ENCODE assay signal across 8 cellular contexts in the genomic region with DNA sequence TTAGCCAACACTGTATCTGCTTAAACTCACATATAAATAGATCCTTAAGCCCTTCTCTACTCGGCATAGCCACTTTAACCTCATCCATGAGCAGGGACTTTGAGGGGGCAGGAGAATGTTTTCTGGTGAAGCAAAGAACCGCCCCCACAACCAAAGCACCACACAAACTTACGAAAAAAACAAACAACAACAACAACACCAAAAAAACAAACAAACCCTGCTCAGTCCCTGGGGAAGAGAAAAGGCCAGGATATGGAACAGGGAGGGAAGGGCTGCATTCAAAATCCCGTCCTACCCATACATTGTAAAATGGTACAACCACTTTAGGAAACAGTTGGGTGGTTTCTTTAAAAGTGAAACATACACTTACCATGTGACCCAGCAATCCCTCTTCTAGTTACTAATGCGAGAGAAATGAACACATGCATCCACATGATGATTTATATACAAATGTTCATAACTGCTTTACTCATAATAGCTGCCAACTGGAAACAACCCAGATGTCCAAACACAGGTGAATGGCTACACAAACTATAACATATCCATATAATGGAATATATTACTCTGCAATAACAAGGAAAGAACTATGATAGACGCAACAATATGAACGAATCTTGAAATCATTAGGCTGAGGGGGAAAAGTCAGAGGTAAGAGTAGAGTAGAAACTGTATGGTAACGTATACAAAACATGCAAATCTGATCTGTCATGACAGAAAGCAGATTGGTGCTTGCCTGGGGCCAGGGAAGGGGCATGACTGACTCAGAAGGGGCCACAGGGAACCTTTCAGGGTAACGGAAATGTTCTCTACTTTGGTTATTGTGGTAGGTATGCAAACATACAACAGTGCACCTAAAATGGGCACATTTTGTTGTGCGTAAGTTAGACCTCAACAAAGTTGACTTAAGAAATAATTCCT. TPM values are rescaled to one million over a fixed set of nuclear protein-coding genes. Genes with fewer than 3 reads are reported as not detected.
A peak's percentile ranks its signal among the peaks of the same experiment; 100 is the strongest.
DNase-seq lines count a peak whose midpoint lies in the region; ATAC-seq and TF ChIP-seq lines count a peak whose summit lies in the region.

No MANE protein-coding gene starts in this region.

- peak overlapping the region; percentile 89 for H3K27ac ChIP-seq in PC-3 (ENCODE audit: low read length)
- H3K27ac ChIP-seq in coronary artery = peak overlapping the region; percentile 88 to 97
- H3K27ac ChIP-seq in osteoblast (ENCODE audit: low read depth, low read length) = peak overlapping the region; percentile 57

- H2AFZ ChIP-seq in PC-3 (ENCODE audit: low read length) (peak overlapping the region; percentile 51), osteoblast (ENCODE audit: low read length) (peak overlapping the region; percentile 82)

- H3F3A ChIP-seq in PC-3 (ENCODE audit: low read length, unreplicated experiment) = no peaks in the 10 kb centered on the region

- peaks cover 17% of the 10 kb centered on the region for H3K4me1 Mint-ChIP-seq in HFFc6 (ENCODE audit: low read depth)

- peaks cover 27% of the 10 kb centered on the region for H3K4me1 ChIP-seq in PC-3 (ENCODE audit: insufficient read depth, low read length)
- H3K4me1 ChIP-seq in osteoblast (ENCODE audit: insufficient read depth, low read length) = peaks cover 20% of the 10 kb centered on the region

- no peaks in the 10 kb centered on the region for H3K36me3 ChIP-seq in PC-3 (ENCODE audit: low read depth, low read length)
- no peaks in the 10 kb centered on the region for H3K36me3 ChIP-seq in osteoblast (ENCODE audit: insufficient read depth, low read length)

- DNase-seq in PC-3 = peak; percentile 80
- DNase-seq in coronary artery (ENCODE audit: low spot score) = no peak
- DNase-seq in osteoblast (ENCODE audit: insufficient read length, low spot score, missing footprints) = peak; percentile 69
- DNase-seq in HFFc6 = no peak
- DNase-seq in HEK293T (ENCODE audit: extremely low spot score) = no peak
- no peak for DNase-seq in NCI-H1930 (lab: John Stamatoyannopoulos, UW)
- DNase-seq in NCI-H2196 treated with DMSO at 0.1 percent for 48 hours (lab: John Stamatoyannopoulos, UW; ENCODE audit: unreplicated experiment) = no peak

- H3K9me3 Mint-ChIP-seq in HFFc6 = no peaks in the 10 kb centered on the region

- H3K79me2 ChIP-seq in PC-3 (ENCODE audit: low read length) = no peaks in the 10 kb centered on the region
- no peaks in the 10 kb centered on the region for H3K79me2 ChIP-seq in osteoblast (ENCODE audit: insufficient read depth, low read length)

- BruUV-seq in PC-3 (replicated peaks; lab: Mats Ljungman, UMichigan) = no TSS peak

- H3K27me3 ChIP-seq in PC-3 (ENCODE audit: low read length) (no peaks in the 10 kb centered on the region), osteoblast (ENCODE audit: insufficient read depth, low read length) (no peaks in the 10 kb centered on the region)

- H3K4me3 ChIP-seq in PC-3 (ENCODE audit: low read length) (peak overlapping the region; percentile 8; the same call in 1 of the 2 replicates), coronary artery (no peak overlapping the region), osteoblast (ENCODE audit: insufficient read depth, low read length) (peak overlapping the region; percentile 36)

- no peak overlapping the region for H3K4me3 Mint-ChIP-seq in HFFc6

- H3K9ac ChIP-seq in PC-3 (ENCODE audit: low read length) = peak overlapping the region; percentile 54; the same call in 1 of the 2 replicates

- H3K27me3 Mint-ChIP-seq in HFFc6 (ENCODE audit: insufficient read depth) = peaks cover 7% of the 10 kb centered on the region

- H3K9me2 ChIP-seq in PC-3 (replicated peaks; ENCODE audit: low read length) = no peaks in the 10 kb centered on the region; the same call in 1 of the 2 replicates

- POLR2A ChIA-PET in PC-3 (lab: Charles Lee; ENCODE audit: unreplicated experiment) = no interaction called here
- POLR2A ChIA-PET in HEK293T (lab: Yijun Ruan, JAX) = interaction anchor here (6.9 kb wide), 1 partner anchor 37 kb away, joined by 60 read pairs; a partner anchor contains a TSS

- CTCF ChIA-PET in PC-3 (lab: Charles Lee) = no interaction called here
- CTCF ChIA-PET in HEK293T (lab: Yijun Ruan, JAX) = interaction anchor here (1.2 kb wide), 1 partner anchor 15 kb away, joined by 3 read pairs; no protein-coding TSS in a partner anchor

- no peaks in the 10 kb centered on the region for H3K36me3 Mint-ChIP-seq in HFFc6 (ENCODE audit: low read depth)

- peak; percentile 63 for ATAC-seq in GM18499 (IDR thresholded peaks at IDR 0.05; ENCODE audit: insufficient read depth, unreplicated experiment)
- ATAC-seq in PC-3 = peak; percentile 53

- H3K27ac Mint-ChIP-seq in HFFc6 = no peak overlapping the region

- H3K4me2 ChIP-seq in PC-3 (ENCODE audit: low read length) = peak overlapping the region; percentile 40
- H3K4me2 ChIP-seq in osteoblast (ENCODE audit: insufficient read depth, low read length) = peak overlapping the region; percentile 73

- intact Hi-C loops in PC-3 (cut with micrococcal nuclease) = no loop called here

- no peak for TF ChIP-seq CTCF in PC-3 (conservative IDR thresholded peaks at IDR 0.05; ENCODE audit: low read depth, low read length)
- TF ChIP-seq CTCF in coronary artery (IDR thresholded peaks at IDR 0.05) = no peak
- no peak for TF ChIP-seq CTCF in osteoblast (IDR thresholded peaks at IDR 0.05; ENCODE audit: extremely low read depth, low read depth, low read length)
- no peak for TF ChIP-seq CTCF in HFFc6 (IDR thresholded peaks at IDR 0.05)

- no peaks in the 10 kb centered on the region for H4K20me1 ChIP-seq in PC-3 (ENCODE audit: low read length)
- H4K20me1 ChIP-seq in osteoblast (ENCODE audit: insufficient read depth, low read length) = no peaks in the 10 kb centered on the region

- no peaks in the 10 kb centered on the region for H3K9me3 ChIP-seq in PC-3 (ENCODE audit: low read length)
- no peaks in the 10 kb centered on the region for H3K9me3 ChIP-seq in osteoblast (ENCODE audit: low read depth, low read length)

TF ChIP-seq in HEK293T, 16 proteins besides CTCF, POLR2A, EP300 and RAD21:
- no peak for TF ChIP-seq BHLHE40 (IDR thresholded peaks at IDR 0.05; ENCODE audit: borderline replicate concordance)
- TF ChIP-seq SP1 (IDR thresholded peaks at IDR 0.05) = no peak
- TF ChIP-seq ZNF384 (IDR thresholded peaks at IDR 0.05) = no peak
- TF ChIP-seq TARDBP (IDR thresholded peaks at IDR 0.05) = no peak
- TF ChIP-seq, protein P1, sequence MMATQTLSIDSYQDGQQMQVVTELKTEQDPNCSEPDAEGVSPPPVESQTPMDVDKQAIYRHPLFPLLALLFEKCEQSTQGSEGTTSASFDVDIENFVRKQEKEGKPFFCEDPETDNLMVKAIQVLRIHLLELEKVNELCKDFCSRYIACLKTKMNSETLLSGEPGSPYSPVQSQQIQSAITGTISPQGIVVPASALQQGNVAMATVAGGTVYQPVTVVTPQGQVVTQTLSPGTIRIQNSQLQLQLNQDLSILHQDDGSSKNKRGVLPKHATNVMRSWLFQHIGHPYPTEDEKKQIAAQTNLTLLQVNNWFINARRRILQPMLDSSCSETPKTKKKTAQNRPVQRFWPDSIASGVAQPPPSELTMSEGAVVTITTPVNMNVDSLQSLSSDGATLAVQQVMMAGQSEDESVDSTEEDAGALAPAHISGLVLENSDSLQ (IDR thresholded peaks at IDR 0.05) = no peak
- no peak for TF ChIP-seq HDGF (IDR thresholded peaks at IDR 0.05; ENCODE audit: borderline replicate concordance)
TF ChIP-seq in HEK293T: peak in this region for 0.

RNA-seq across cellular contexts. Expression of a gene that starts 37.7 kb away (rescaled TPM):
- total RNA-seq in PC-3 (2014; rRNA removed) (28.7 and 39.3 TPM in 2 replicates), osteoblast (18.8 and 21.5 TPM in 2 replicates)
- 10 to 100 TPM; 76.3 to 94.1 (median 89.1) TPM for total RNA-seq in HFFc6 (2021; fragmentation: NEBNext Ultra II Directional; extraction: Animal tissue kit (Norgen Biotek cat#: 25700))

Comparison
In these comparisons a context has a peak if more than half of its experiments do, and no peak if none do; other contexts are left out.
1. DNase-seq: peak in PC-3 (single experiment) and osteoblast (single experiment); none in coronary artery (single experiment), HFFc6 (single experiment), HEK293T (single experiment), NCI-H1930 (0 of 2) and NCI-H2196 treated with DMSO at 0.1 percent for 48 hours (single experiment).
2. Peak in every context shown above with its lines, with median percentiles within 50 percentile points of each other: H3K27ac ChIP-seq.